In the genomic region with DNA sequence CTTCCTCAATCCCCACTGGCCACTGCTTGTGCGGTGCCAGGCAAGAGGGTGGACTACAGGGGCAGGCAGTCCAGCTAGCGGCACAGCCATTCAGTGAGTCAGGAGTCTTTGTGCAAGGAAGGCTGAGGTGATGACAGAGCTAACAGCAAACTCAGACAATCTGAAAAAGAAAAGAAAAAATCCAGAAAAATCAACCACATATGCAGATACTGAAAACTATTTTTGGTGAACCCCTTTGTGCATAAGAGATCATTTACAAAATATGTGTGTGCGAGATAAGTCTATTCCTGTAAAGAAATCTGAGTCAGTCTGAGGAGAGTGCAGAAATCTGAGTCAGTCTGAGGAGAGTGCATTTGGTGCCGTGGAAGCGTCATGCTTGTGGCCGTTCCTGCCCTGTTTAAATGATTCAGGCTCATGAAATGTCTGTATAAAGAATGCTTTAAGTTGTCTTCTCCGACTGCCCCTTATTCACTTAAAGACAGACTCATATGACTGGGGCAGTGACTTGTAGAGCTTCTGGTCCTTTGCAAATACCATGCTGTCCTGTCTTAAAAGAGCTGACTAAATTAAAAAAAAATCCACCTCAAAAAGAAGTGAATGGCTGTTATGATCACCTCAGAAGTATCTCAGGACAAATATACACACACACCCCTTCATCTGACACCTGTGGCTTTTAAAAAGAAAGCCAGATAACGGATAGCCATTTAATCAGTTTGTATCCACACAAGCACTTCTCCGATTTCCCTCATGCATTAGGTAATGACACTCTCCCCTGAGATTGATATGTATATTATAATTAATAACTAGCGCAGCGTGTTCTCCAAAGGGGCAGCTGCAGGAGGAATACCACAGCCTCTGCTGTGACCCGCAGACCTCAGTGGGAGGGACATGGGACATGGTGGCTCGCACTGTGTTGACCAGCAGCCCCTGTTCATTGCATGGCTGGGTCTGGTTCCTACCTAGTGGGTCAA, we compare ENCODE assay signal across 9 cellular contexts. TPM values are rescaled to one million over a fixed set of nuclear protein-coding genes. Genes with fewer than 3 reads are reported as not detected.
DNase-seq lines count a peak whose midpoint lies in the region; ATAC-seq, FAIRE-seq and TF ChIP-seq lines count a peak whose summit lies in the region.
"Had no signal": no experiment of that assay in that cellular context is flagged by ENCODE, and none has a peak within 500 bp of the region (broad histone marks: within the 10 kb centered on the region; RNA-seq: fewer than 3 reads in every experiment).

No MANE protein-coding gene starts in this region.

- H3K79me2 ChIP-seq in ACC112 (ENCODE audit: control insufficient read depth, insufficient read depth, low read length, unreplicated experiment), result peaks cover 94% of the 10 kb centered on the region
- peaks cover 77% of the 10 kb centered on the region for H3K79me2 ChIP-seq in mesendoderm (ENCODE audit: control insufficient read depth, insufficient read depth, low read length)

- H3K4me3 ChIP-seq in ACC112 (ENCODE audit: low read depth, low read length) (peak overlapping the region; percentile 57), choroid plexus epithelial cell (ENCODE audit: low read depth, low read length) (peak overlapping the region; percentile 1), mesendoderm (ENCODE audit: low read length) (no peak overlapping the region), small intestine (ENCODE audit: low read depth in 1 of 2, low read length in 2 of 2) (peak overlapping the region in 1 of 2 donors; percentile 7)

- H3K4me1 ChIP-seq in ACC112 (ENCODE audit: control insufficient read depth, insufficient read depth, low read length, unreplicated experiment) (peaks cover 91% of the 10 kb centered on the region), mesendoderm (ENCODE audit: control insufficient read depth, low read depth, low read length) (peaks cover 3% of the 10 kb centered on the region), small intestine (ENCODE audit: control insufficient read depth in 2 of 2, insufficient read depth in 1 of 2, low read depth in 1 of 2, low read length in 1 of 2) (peaks cover 0 to 8% of the 10 kb centered on the region in 2 donors)

- H3K36me3 ChIP-seq in ACC112 (ENCODE audit: insufficient read depth, low read length) (peaks cover 7% of the 10 kb centered on the region; the same call in 1 of the 2 replicates), mesendoderm (ENCODE audit: control insufficient read depth, insufficient read depth, low read length) (no peaks in the 10 kb centered on the region), small intestine (ENCODE audit: control insufficient read depth in 2 of 2, insufficient read depth in 2 of 2, low read length in 2 of 2) (no peaks in the 10 kb centered on the region)

- no peak overlapping the region for H3K56ac ChIP-seq in mesendoderm (ENCODE audit: low read length)

- no peak overlapping the region for H2BK5ac ChIP-seq in mesendoderm (ENCODE audit: low read length)

- no peak overlapping the region for H3K4me2 ChIP-seq in mesendoderm (ENCODE audit: low read length)

- no peak overlapping the region for H3K23ac ChIP-seq in mesendoderm (ENCODE audit: low read length)

- H4K5ac ChIP-seq in mesendoderm (ENCODE audit: low read length), result no peak overlapping the region

- no peak overlapping the region for H2AK5ac ChIP-seq in mesendoderm (ENCODE audit: low read length)

- H2BK15ac ChIP-seq in mesendoderm (replicated peaks; ENCODE audit: low read depth), result no peak overlapping the region

- TF ChIP-seq CTCF in choroid plexus epithelial cell (conservative IDR thresholded peaks at IDR 0.05; ENCODE audit: low read depth, low read length) (no peak), GM20000 (IDR thresholded peaks at IDR 0.05; ENCODE audit: extremely low read depth, missing control alignments) (no peak)

- no peak for ATAC-seq in HG02970 (IDR thresholded peaks at IDR 0.05; ENCODE audit: low FRiP score, unreplicated experiment)

- H3K27me3 ChIP-seq in ACC112 (ENCODE audit: insufficient read depth, low read length) (no peaks in the 10 kb centered on the region), mesendoderm (ENCODE audit: insufficient read depth, low read length, poor library complexity) (no peaks in the 10 kb centered on the region), small intestine (ENCODE audit: control insufficient read depth in 2 of 2, insufficient read depth in 2 of 2, low read length in 2 of 2) (no peaks in the 10 kb centered on the region)

- H3K9ac ChIP-seq in mesendoderm (ENCODE audit: low read length), result no peak overlapping the region

- H2BK120ac ChIP-seq in mesendoderm (ENCODE audit: low read depth, low read length), result no peak overlapping the region

- WGBS in mesendoderm (ENCODE audit: extremely low coverage, insufficient coverage, low lambda C conversion rate), result no CpG with 5 or more reads among the region's 13 CpGs
- 54 to 64% (median 55%) methylated on average over 13 of the region's 13 CpGs for WGBS in small intestine, 3 donors

- peaks cover 13% of the 10 kb centered on the region for H3K79me1 ChIP-seq in mesendoderm (ENCODE audit: low read length)

- peak overlapping the region; percentile 99 for H3K27ac ChIP-seq in ACC112 (ENCODE audit: low read depth, low read length)
- H3K27ac ChIP-seq in mesendoderm (ENCODE audit: low read depth, low read length), result no peak overlapping the region
- peak overlapping the region in 1 of 2 donors; percentile 77 for H3K27ac ChIP-seq in small intestine (ENCODE audit: low read depth in 1 of 2, low read length in 1 of 2)

- no peak for FAIRE-seq in small intestine (lab: Jason Lieb, UNC)
- FAIRE-seq: frontal cortex had no signal

- no peak overlapping the region for H3K4ac ChIP-seq in mesendoderm (ENCODE audit: low read depth, low read length)

- no peak overlapping the region for H2AFZ ChIP-seq in ACC112 (ENCODE audit: low read length, unreplicated experiment)

- no peaks in the 10 kb centered on the region for H3K9me3 ChIP-seq in small intestine (ENCODE audit: control insufficient read depth, low read depth)

- H4K8ac ChIP-seq in mesendoderm (ENCODE audit: low read depth, low read length), result peak overlapping the region; percentile 86

- DNase-seq in NCI-H146 (lab: John Stamatoyannopoulos, UW) (peak; percentile 79), choroid plexus epithelial cell (ENCODE audit: low read depth) (peak; percentile 98), mesendoderm (no peak), small intestine (no peak), GM20000 (ENCODE audit: low spot score) (no peak), UCSD-AML1 (lab: John Stamatoyannopoulos, UW; ENCODE audit: unreplicated experiment) (no peak)

- no peak overlapping the region for H3K18ac ChIP-seq in mesendoderm (ENCODE audit: low read length)

RNA-seq across cellular contexts. Expression of gene TRIO, which starts 47.3 kb away (rescaled TPM):
- polyA plus RNA-seq in mesendoderm (2013, experiment 1 of 2), result 32.6 TPM
- polyA plus RNA-seq in mesendoderm (2013, experiment 2 of 2), result 32.2 TPM
- polyA plus RNA-seq in small intestine, result 10 to 100 TPM; 13.2 to 26.6 (median 19.9) TPM

Comparison
In these comparisons a context has a peak if more than half of its experiments do, and no peak if none do; other contexts are left out.
1. DNase-seq: peak in NCI-H146 (single experiment) and choroid plexus epithelial cell (single experiment); none in mesendoderm (single experiment), small intestine (single experiment), GM20000 (single experiment) and UCSD-AML1 (single experiment).